Comparison of ENCODE assay signal across 18 cellular contexts in the genomic region with DNA sequence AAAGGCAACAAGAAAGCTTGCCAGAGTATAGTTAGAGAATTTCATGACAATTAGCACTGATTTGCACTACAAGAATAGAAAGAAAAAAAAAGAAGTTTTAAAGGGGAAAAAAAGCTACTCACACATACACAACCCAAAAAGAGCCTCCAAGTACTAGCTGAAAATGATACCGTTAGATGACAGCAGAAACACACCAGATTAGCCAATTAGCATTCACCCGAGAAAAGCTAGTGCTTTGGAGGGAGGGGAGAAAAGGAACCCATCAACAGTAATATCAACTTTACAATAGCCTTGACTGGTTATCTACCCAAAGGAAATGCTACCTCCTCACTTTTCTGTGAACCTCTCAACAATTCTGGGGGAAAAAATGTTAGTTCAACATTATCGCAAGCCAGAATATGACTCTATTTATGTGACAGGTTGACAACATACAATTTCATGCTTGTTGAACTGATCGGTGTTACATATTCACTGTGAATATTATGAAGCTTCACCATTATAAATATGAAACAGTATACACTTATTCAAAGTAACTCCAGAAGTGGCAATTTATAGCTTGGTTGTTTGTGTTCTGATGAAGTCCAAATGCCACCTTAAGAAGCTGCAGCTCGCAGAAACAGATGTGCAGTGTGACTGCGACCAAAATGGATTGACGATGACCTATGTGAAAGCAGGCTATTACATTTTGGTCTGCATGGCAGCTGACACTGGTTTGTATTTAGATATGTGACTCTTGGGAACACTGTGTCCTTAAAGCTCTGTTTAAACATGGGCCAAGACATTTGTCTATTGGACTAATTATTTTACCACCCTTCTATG. TPM values are rescaled to one million over a fixed set of nuclear protein-coding genes. Genes with fewer than 3 reads are reported as not detected.
"Had no signal": no experiment of that assay in that cellular context is flagged by ENCODE, and none has a peak within 500 bp of the region (broad histone marks: within the 10 kb centered on the region; RNA-seq: fewer than 3 reads in every experiment).

No MANE protein-coding gene starts in this region.

- H3K4me3 ChIP-seq: left lung, tibial artery, uterus had no signal

- DNase-seq: activated B cell treated with CpG ODN at 0.5 μM for 24 hours; activated CD4-positive, alpha-beta memory T cell treated with anti-CD3 and anti-CD28 coated beads for 36 hours; activated CD4-positive, alpha-beta T cell treated with anti-CD3 and anti-CD28 coated beads for 4 hours; activated effector memory CD4-positive, alpha-beta T cell treated with anti-CD3 and anti-CD28 coated beads, Interleukin-2, amount 50 U/mL, for 16 hours; activated naive CD4-positive, alpha-beta T cell treated with anti-CD3 and anti-CD28 coated beads, Interleukin-2, amount 10 ng/mL, durations not matched to agents 7 days and 5 days; effector memory CD4-positive, alpha-beta T cell; foreskin melanocyte; islet precursor cell; left lung; midbrain; nephron progenitor cell; nucleus accumbens; stimulated activated CD4-positive, alpha-beta T cell treated with anti-CD3 and anti-CD28 coated beads, Interleukin-4, amount 100 ng/mL, for 4 hours; stimulated activated naive CD8-positive, alpha-beta T cell treated with anti-CD3 and anti-CD28 coated beads, Interleukin-15, Interleukin-2, amounts not matched to agents 100 U/mL and 50 U/mL, for 24 hours; substantia nigra; T1000; tibial artery; uterus had no signal

- H3K4me1 ChIP-seq: left lung, tibial artery, uterus had no signal

- H3K27me3 ChIP-seq: left lung, tibial artery, uterus had no signal

- H3K27ac ChIP-seq: left lung, tibial artery, uterus had no signal

- H3K36me3 ChIP-seq: left lung, tibial artery, uterus had no signal

- ATAC-seq: left lung; stimulated activated naive CD8-positive, alpha-beta T cell treated with anti-CD3 and anti-CD28 coated beads, Interleukin-15, Interleukin-2, amounts not matched to agents 100 U/mL and 50 U/mL, for 24 hours had no signal

- H3K9me3 ChIP-seq: left lung, tibial artery, uterus had no signal

RNA-seq across cellular contexts. Expression of a gene that starts 15.9 kb away (rescaled TPM):
- total RNA-seq: activated B cell treated with CpG ODN at 0.5 μM for 24 hours; activated CD4-positive, alpha-beta memory T cell treated with anti-CD3 and anti-CD28 coated beads for 36 hours had no signal
